ENCODE assay signal across 10 cellular contexts in the genomic region with DNA sequence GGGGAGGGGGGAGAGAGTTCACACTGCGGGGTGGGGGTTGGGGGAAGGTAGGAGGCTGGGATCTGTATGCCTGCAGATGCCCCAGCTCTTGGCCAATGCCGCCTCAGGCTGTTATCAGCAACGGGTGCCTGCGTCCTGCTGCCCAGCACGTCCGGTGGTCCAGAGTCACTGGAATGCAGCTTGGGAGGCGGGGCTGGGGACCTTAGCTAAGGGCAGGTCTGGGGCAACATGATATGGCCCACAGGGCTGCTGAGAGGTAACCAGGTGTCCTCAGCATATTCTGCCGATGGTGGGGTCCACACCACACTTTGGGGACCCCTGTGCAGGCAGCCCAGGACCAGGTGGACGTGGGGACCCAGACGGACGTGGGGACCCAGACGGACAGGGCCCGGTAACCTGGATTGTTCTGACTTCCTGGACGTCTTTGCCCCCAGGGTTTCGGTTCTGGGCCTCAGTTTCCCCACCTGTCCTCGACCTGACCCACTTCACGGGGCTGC. TPM values are rescaled to one million over a fixed set of nuclear protein-coding genes. Genes with fewer than 3 reads are reported as not detected.
DNase-seq lines count a peak whose midpoint lies in the region; ATAC-seq and TF ChIP-seq lines count a peak whose summit lies in the region.
"Had no signal": no experiment of that assay in that cellular context is flagged by ENCODE, and none has a peak within 500 bp of the region (broad histone marks: within the 10 kb centered on the region; RNA-seq: fewer than 3 reads in every experiment).

No MANE protein-coding gene starts in this region.

- H3K9me3 ChIP-seq in DOHH2 (ENCODE audit: control insufficient read depth, insufficient read depth, low read length) (no peaks in the 10 kb centered on the region), breast epithelium (no peaks in the 10 kb centered on the region), neural progenitor cell (ENCODE audit: low read depth) (no peaks in the 10 kb centered on the region), mesenchymal stem cell (ENCODE audit: control insufficient read depth, low read length) (no peaks in the 10 kb centered on the region)
- H3K9me3 ChIP-seq: pancreas had no signal

- H2AK5ac ChIP-seq in mesenchymal stem cell (ENCODE audit: low read length, severe bottlenecking) = no peak overlapping the region

- H2BK5ac ChIP-seq in mesenchymal stem cell (ENCODE audit: low read depth, low read length, poor library complexity, severe bottlenecking) = no peak overlapping the region

- H3K79me2 ChIP-seq in DOHH2 (ENCODE audit: control insufficient read depth, low read length) = peaks cover 34% of the 10 kb centered on the region
- no peaks in the 10 kb centered on the region for H3K79me2 ChIP-seq in neural progenitor cell (ENCODE audit: low read depth)

- no peak for TF ChIP-seq CTCF in DOHH2 (IDR thresholded peaks at IDR 0.05; ENCODE audit: low read depth, low read length, poor library complexity, severe bottlenecking)
- no peak for TF ChIP-seq CTCF in breast epithelium (IDR thresholded peaks at IDR 0.05)
- TF ChIP-seq CTCF in neural progenitor cell (IDR thresholded peaks at IDR 0.05) = no peak

- no peaks in the 10 kb centered on the region for H3K79me1 ChIP-seq in mesenchymal stem cell (replicated peaks; ENCODE audit: low read length, poor library complexity, severe bottlenecking)

- peaks cover 9% of the 10 kb centered on the region for H3K4me1 Mint-ChIP-seq in neural progenitor cell

- H2BK15ac ChIP-seq in mesenchymal stem cell (ENCODE audit: low read depth, poor library complexity, severe bottlenecking) = no peak overlapping the region

- TF ChIP-seq POLR2A in breast epithelium (IDR thresholded peaks at IDR 0.05) = no peak

- H3K9me3 Mint-ChIP-seq in neural progenitor cell = no peaks in the 10 kb centered on the region

- H2AFZ ChIP-seq in neural progenitor cell (replicated peaks) (no peak overlapping the region), mesenchymal stem cell (ENCODE audit: low read depth, low read length) (no peak overlapping the region)

- H3K23ac ChIP-seq in mesenchymal stem cell (ENCODE audit: low read length in 2 of 2) = no peak overlapping the region

- no peaks in the 10 kb centered on the region for H3K36me3 Mint-ChIP-seq in neural progenitor cell

- H3K9ac ChIP-seq in neural progenitor cell (no peak overlapping the region), mesenchymal stem cell (ENCODE audit: low read length) (no peak overlapping the region)

- no peak overlapping the region for H3K4me3 Mint-ChIP-seq in neural progenitor cell

- H3K27me3 ChIP-seq in DOHH2 (ENCODE audit: control insufficient read depth, low read length) = no peaks in the 10 kb centered on the region
- H3K27me3 ChIP-seq in breast epithelium = peaks cover 10 to 54% of the 10 kb centered on the region in 2 donors
- peaks cover 80% of the 10 kb centered on the region for H3K27me3 ChIP-seq in neural progenitor cell
- H3K27me3 ChIP-seq in mesenchymal stem cell (ENCODE audit: control insufficient read depth in 1 of 2, insufficient read depth in 1 of 2, low read length in 2 of 2) = peaks cover 40 to 65% of the 10 kb centered on the region in 2 experiments

- no peak overlapping the region for H4K91ac ChIP-seq in mesenchymal stem cell (ENCODE audit: low read length)

- H3F3A ChIP-seq in DOHH2 (ENCODE audit: control insufficient read depth, insufficient read depth) = peaks cover 9% of the 10 kb centered on the region; the same call in 1 of the 2 replicates
- peaks cover 31% of the 10 kb centered on the region for H3F3A ChIP-seq in neural progenitor cell (ENCODE audit: low read depth)

- no peak overlapping the region for H2BK12ac ChIP-seq in mesenchymal stem cell (ENCODE audit: low read length in 2 of 2)

- H3K27ac Mint-ChIP-seq in neural progenitor cell = no peak overlapping the region

- ATAC-seq in HG02870 (IDR thresholded peaks at IDR 0.05; ENCODE audit: unreplicated experiment) = no peak

- H3K18ac ChIP-seq in mesenchymal stem cell (ENCODE audit: low read depth in 1 of 2, low read length in 2 of 2) = peak overlapping the region in 1 of 2 experiments; percentile 56

- H3K4me1 ChIP-seq in DOHH2 (ENCODE audit: control insufficient read depth, low read length) = peaks cover 48% of the 10 kb centered on the region
- peaks cover 9 to 19% of the 10 kb centered on the region in 2 donors for H3K4me1 ChIP-seq in breast epithelium
- H3K4me1 ChIP-seq in neural progenitor cell = peaks cover 12% of the 10 kb centered on the region
- H3K4me1 ChIP-seq in mesenchymal stem cell (ENCODE audit: control insufficient read depth, insufficient read depth, low read depth, low read length) = peaks cover 34% of the 10 kb centered on the region

- H3K4me3 ChIP-seq in DOHH2 (ENCODE audit: low read length) (peak overlapping the region; percentile 88), breast epithelium (peak overlapping the region; percentile 48 to 69 (median 49)), neural progenitor cell (peak overlapping the region; percentile 48), mesenchymal stem cell (ENCODE audit: insufficient read depth in 1 of 2, low read depth in 1 of 2, low read length in 2 of 2) (no peak overlapping the region)

- intact Hi-C loops in breast epithelium (cut with DNase I; ENCODE audit: low total_unique reads) = no loop called here

- H3K36me3 ChIP-seq in DOHH2 (ENCODE audit: control insufficient read depth, low read length) (peaks cover 27% of the 10 kb centered on the region), breast epithelium (no peaks in the 10 kb centered on the region), neural progenitor cell (no peaks in the 10 kb centered on the region), mesenchymal stem cell (ENCODE audit: control insufficient read depth in 1 of 2, insufficient read depth in 2 of 2, low read depth in 1 of 2, low read length in 2 of 2) (peaks cover 0 to 16% of the 10 kb centered on the region in 2 experiments)
- H3K36me3 ChIP-seq: pancreas had no signal

- WGBS in mesenchymal stem cell = 53% methylated on average over 16 of the region's 17 CpGs

- peaks cover 34% of the 10 kb centered on the region for H3K27me3 Mint-ChIP-seq in neural progenitor cell (ENCODE audit: insufficient read depth, low read depth)

- H4K20me1 ChIP-seq in DOHH2 (ENCODE audit: control insufficient read depth, insufficient read depth, low read depth, low read length) = no peaks in the 10 kb centered on the region
- peaks cover 16% of the 10 kb centered on the region for H4K20me1 ChIP-seq in neural progenitor cell (ENCODE audit: low read depth)

- H3K9me2 ChIP-seq in DOHH2 (replicated peaks; ENCODE audit: control insufficient read depth, low read length) = no peaks in the 10 kb centered on the region

- H3K27ac ChIP-seq in DOHH2 (ENCODE audit: low read depth, low read length) (peak overlapping the region; percentile 91), breast epithelium (no peak overlapping the region), neural progenitor cell (no peak overlapping the region), mesenchymal stem cell (ENCODE audit: low read length, poor library complexity, severe bottlenecking) (no peak overlapping the region)

- H4K8ac ChIP-seq in mesenchymal stem cell (ENCODE audit: low read length) = no peak overlapping the region

- H3K4me2 ChIP-seq in DOHH2 (ENCODE audit: low read length) = peak overlapping the region; percentile 96
- peak overlapping the region; percentile 89 for H3K4me2 ChIP-seq in neural progenitor cell
- no peak overlapping the region for H3K4me2 ChIP-seq in mesenchymal stem cell (ENCODE audit: low read length, poor library complexity, severe bottlenecking)

- H2BK120ac ChIP-seq in mesenchymal stem cell (ENCODE audit: low read depth, low read length) = no peak overlapping the region

- peak overlapping the region in 1 of 2 experiments; percentile 38 for H3K14ac ChIP-seq in mesenchymal stem cell (ENCODE audit: low read length in 2 of 2)

- no peak overlapping the region for H3K4ac ChIP-seq in mesenchymal stem cell (ENCODE audit: low read depth in 1 of 2, low read length in 2 of 2)

- DNase-seq in HuH-7.5 (ENCODE audit: low spot score) = peak; percentile 77
- no peak for DNase-seq in breast epithelium (ENCODE audit: low spot score in 2 of 2)
- peak; percentile 44 for DNase-seq in neural progenitor cell (ENCODE audit: low spot score)
- no peak for DNase-seq in occipital lobe (lab: John Stamatoyannopoulos, UW)
- DNase-seq in NCI-H1417 (lab: John Stamatoyannopoulos, UW) = no peak
- DNase-seq in mesenchymal stem cell = no peak
- DNase-seq: NCI-H2227 treated with DMSO at 0.1 percent for 48 hours had no signal

RNA-seq across cellular contexts. Expression of gene ARHGAP45, which starts 0.7 kb away (rescaled TPM):
- total RNA-seq in breast epithelium = 10 to 100 TPM; 18.7 to 43.2 (median 23.9) TPM
- total RNA-seq in neural progenitor cell (ENCODE audit: low replicate concordance) = 9.6 and 18.2 TPM in 2 replicates
- 1.7 TPM for total RNA-seq in occipital lobe
- 0.17 TPM for polyA plus RNA-seq in mesenchymal stem cell (2013, experiment 1 of 2)
- 0.15 TPM for polyA plus RNA-seq in mesenchymal stem cell (2013, experiment 2 of 2)

RNA-seq across cellular contexts. Expression of gene ABCA7, which starts 26.4 kb away (rescaled TPM):
- total RNA-seq in breast epithelium (10 to 100 TPM in 2 of 3 donors, 1 to 10 TPM in 1; 8.0 to 31.8 (median 26.5) TPM), neural progenitor cell (ENCODE audit: low replicate concordance) (1.4 and 21.9 TPM in 2 replicates), occipital lobe (0.78 TPM)
- polyA plus RNA-seq in mesenchymal stem cell (2013, experiment 1 of 2) = 8.4 TPM
- 8.4 TPM for polyA plus RNA-seq in mesenchymal stem cell (2013, experiment 2 of 2)

RNA-seq across cellular contexts. Expression of gene POLR2E, which starts 28.9 kb away (rescaled TPM):
- total RNA-seq in breast epithelium = 100 to 1,000 TPM in 1 of 3 donors, 10 to 100 TPM in 2; 65.9 to 175 (median 89.1) TPM
- total RNA-seq in neural progenitor cell (ENCODE audit: low replicate concordance) = 98.8 and 197 TPM in 2 replicates
- total RNA-seq in occipital lobe = 31.8 TPM
- polyA plus RNA-seq in mesenchymal stem cell (2013, experiment 1 of 2) = 152 TPM
- polyA plus RNA-seq in mesenchymal stem cell (2013, experiment 2 of 2) = 153 TPM

RNA-seq across cellular contexts. Expression of gene GPX4, which starts 37.5 kb away (rescaled TPM):
- total RNA-seq in breast epithelium (1,000 to 10,000 TPM in 1 of 3 donors, 100 to 1,000 TPM in 2; 357 to 1,796 (median 492) TPM), neural progenitor cell (ENCODE audit: low replicate concordance) (289 and 439 TPM in 2 replicates), occipital lobe (83.8 TPM)
- 676 TPM for polyA plus RNA-seq in mesenchymal stem cell (2013, experiment 1 of 2)
- 686 TPM for polyA plus RNA-seq in mesenchymal stem cell (2013, experiment 2 of 2)

RNA-seq across cellular contexts. Expression of gene CNN2, which starts 39.9 kb away (rescaled TPM):
- total RNA-seq in breast epithelium = 10 to 100 TPM; 70.4 to 74.1 (median 70.7) TPM
- total RNA-seq in neural progenitor cell (ENCODE audit: low replicate concordance) = 131 and 196 TPM in 2 replicates
- 9.5 TPM for total RNA-seq in occipital lobe
- 374 TPM for polyA plus RNA-seq in mesenchymal stem cell (2013, experiment 1 of 2)
- 362 TPM for polyA plus RNA-seq in mesenchymal stem cell (2013, experiment 2 of 2)

Comparison
In these comparisons a context has a peak if more than half of its experiments do, and no peak if none do; other contexts are left out.
1. H3K4me3 ChIP-seq: peak in DOHH2 (single experiment), breast epithelium (3 of 3) and neural progenitor cell (single experiment); none in mesenchymal stem cell (0 of 2).
2. DNase-seq: peak in HuH-7.5 (single experiment) and neural progenitor cell (single experiment); none in breast epithelium (0 of 2), occipital lobe (single experiment), NCI-H1417 (0 of 3) and mesenchymal stem cell (single experiment).